1 cellular context compared by ENCODE assay signal in the genomic region with DNA sequence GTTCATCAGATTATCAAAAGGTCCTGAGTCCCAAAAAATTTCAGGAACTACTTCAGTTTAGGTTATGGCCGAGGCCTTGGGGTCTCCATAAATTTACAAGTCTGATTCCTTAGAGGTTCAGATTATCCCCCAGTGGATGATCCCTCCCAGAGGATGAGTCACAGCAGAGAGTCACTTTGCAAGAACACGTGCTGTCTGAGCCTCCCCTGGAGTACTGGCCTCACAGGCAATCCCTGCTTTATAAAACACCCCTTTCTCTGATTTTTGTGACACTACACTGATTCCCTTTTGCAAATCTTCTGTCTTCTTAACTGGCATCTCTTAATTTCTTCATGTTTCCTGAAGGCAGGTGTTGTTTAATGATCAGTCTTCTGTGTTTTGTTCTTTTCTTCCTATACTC.
TF ChIP-seq lines count a peak whose summit lies in the region.

No MANE protein-coding gene starts in this region.

TF ChIP-seq in WTC11, 78 proteins besides CTCF, POLR2A, EP300 and RAD21 (continued from another document):
- TF ChIP-seq, protein P1, sequence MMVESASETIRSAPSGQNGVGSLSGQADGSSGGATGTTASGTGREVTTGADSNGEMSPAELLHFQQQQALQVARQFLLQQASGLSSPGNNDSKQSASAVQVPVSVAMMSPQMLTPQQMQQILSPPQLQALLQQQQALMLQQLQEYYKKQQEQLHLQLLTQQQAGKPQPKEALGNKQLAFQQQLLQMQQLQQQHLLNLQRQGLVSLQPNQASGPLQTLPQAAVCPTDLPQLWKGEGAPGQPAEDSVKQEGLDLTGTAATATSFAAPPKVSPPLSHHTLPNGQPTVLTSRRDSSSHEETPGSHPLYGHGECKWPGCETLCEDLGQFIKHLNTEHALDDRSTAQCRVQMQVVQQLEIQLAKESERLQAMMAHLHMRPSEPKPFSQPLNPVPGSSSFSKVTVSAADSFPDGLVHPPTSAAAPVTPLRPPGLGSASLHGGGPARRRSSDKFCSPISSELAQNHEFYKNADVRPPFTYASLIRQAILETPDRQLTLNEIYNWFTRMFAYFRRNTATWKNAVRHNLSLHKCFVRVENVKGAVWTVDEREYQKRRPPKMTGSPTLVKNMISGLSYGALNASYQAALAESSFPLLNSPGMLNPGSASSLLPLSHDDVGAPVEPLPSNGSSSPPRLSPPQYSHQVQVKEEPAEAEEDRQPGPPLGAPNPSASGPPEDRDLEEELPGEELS (CRISPR knock-in tag; IDR thresholded peaks at IDR 0.05) = no peak
- TF ChIP-seq SP1 (CRISPR knock-in tag; conservative IDR thresholded peaks at IDR 0.05) (no peak), EMX1 (CRISPR knock-in tag; IDR thresholded peaks at IDR 0.05) (no peak), NR1H2 (CRISPR knock-in tag; IDR thresholded peaks at IDR 0.05) (no peak), MYBL2 (CRISPR knock-in tag; IDR thresholded peaks at IDR 0.05) (no peak), ZNF138 (CRISPR knock-in tag; conservative IDR thresholded peaks at IDR 0.05) (no peak), TCF7 (CRISPR knock-in tag; IDR thresholded peaks at IDR 0.05; ENCODE audit: low read depth) (no peak)
- TF ChIP-seq, protein P2, sequence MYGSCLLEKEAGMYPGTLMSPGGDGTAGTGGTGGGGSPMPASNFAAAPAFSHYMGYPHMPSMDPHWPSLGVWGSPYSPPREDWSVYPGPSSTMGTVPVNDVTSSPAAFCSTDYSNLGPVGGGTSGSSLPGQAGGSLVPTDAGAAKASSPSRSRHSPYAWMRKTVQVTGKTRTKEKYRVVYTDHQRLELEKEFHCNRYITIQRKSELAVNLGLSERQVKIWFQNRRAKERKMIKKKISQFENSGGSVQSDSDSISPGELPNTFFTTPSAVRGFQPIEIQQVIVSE (CRISPR knock-in tag; IDR thresholded peaks at IDR 0.05; ENCODE audit: borderline replicate concordance) = no peak
- TF ChIP-seq, protein P3, sequence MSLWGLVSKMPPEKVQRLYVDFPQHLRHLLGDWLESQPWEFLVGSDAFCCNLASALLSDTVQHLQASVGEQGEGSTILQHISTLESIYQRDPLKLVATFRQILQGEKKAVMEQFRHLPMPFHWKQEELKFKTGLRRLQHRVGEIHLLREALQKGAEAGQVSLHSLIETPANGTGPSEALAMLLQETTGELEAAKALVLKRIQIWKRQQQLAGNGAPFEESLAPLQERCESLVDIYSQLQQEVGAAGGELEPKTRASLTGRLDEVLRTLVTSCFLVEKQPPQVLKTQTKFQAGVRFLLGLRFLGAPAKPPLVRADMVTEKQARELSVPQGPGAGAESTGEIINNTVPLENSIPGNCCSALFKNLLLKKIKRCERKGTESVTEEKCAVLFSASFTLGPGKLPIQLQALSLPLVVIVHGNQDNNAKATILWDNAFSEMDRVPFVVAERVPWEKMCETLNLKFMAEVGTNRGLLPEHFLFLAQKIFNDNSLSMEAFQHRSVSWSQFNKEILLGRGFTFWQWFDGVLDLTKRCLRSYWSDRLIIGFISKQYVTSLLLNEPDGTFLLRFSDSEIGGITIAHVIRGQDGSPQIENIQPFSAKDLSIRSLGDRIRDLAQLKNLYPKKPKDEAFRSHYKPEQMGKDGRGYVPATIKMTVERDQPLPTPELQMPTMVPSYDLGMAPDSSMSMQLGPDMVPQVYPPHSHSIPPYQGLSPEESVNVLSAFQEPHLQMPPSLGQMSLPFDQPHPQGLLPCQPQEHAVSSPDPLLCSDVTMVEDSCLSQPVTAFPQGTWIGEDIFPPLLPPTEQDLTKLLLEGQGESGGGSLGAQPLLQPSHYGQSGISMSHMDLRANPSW (CRISPR knock-in tag; conservative IDR thresholded peaks at IDR 0.05; ENCODE audit: low read depth) = no peak
